Comparison of ENCODE assay signal across 24 cellular contexts in genomic region chr2:57333221-57333620, GRCh38.
A peak's percentile ranks its signal among the peaks of the same experiment; 100 is the strongest.
DNase-seq lines count a peak whose midpoint lies in the region; ATAC-seq, FAIRE-seq and TF ChIP-seq lines count a peak whose summit lies in the region.
"Had no signal": no experiment of that assay in that cellular context is flagged by ENCODE, and none has a peak within 500 bp of the region (broad histone marks: within the 10 kb centered on the region; RNA-seq: fewer than 3 reads in every experiment).

No MANE protein-coding gene starts in this region.

- no peak for TF ChIP-seq CTCF in RWPE1 (conservative IDR thresholded peaks at IDR 0.05; ENCODE audit: low read depth)

- POLR2A ChIA-PET in RWPE1 (lab: Yijun Ruan, JAX; ENCODE audit: low non-redundant PET), result no interaction called here

- CTCF ChIA-PET in RWPE1 (lab: Yijun Ruan, JAX), result no interaction called here

- H3K27ac ChIP-seq in RWPE1, result no peak overlapping the region
- H3K27ac ChIP-seq: C4-2B, Peyer's patch had no signal

- peak; percentile 75 for FAIRE-seq in RCC 7860 (lab: Jason Lieb, UNC)
- FAIRE-seq: D721Med, GM12891, H1 had no signal

- DNase-seq in SIG-M5 treated with dmso at 0.1 percent for 504 hours (lab: John Stamatoyannopoulos, UW; ENCODE audit: unreplicated experiment) (peak; percentile 0), SIG-M5 (lab: John Stamatoyannopoulos, UW) (no peak), ELR (ENCODE audit: low read depth) (peak; percentile 10), RCC 7860 (ENCODE audit: low spot score) (peak; percentile 13), kidney tubule cell (ENCODE audit: low spot score) (peak; percentile 23), T-helper 2 cell (no peak), RWPE1 (ENCODE audit: low spot score) (no peak)
- DNase-seq: 8988T; CD8-positive, alpha-beta memory T cell; DMS53; Kasumi-1; MM.1S; NCI-H1092 treated with DMSO at 0.1 percent for 48 hours; NCI-H2029 treated with DMSO at 0.1 percent for 48 hours; NCI-H226; NCI-H510A treated with DMSO at 0.1 percent for 48 hours; NCI-H774; Peyer's patch had no signal

- no peak for ATAC-seq in GM18873 (IDR thresholded peaks at IDR 0.05; ENCODE audit: low FRiP score, unreplicated experiment)
- ATAC-seq: Right ventricle myocardium inferior had no signal

Comparison
In these comparisons a context has a peak if more than half of its experiments do, and no peak if none do; other contexts are left out.
1. DNase-seq: peak in SIG-M5 treated with dmso at 0.1 percent for 504 hours (single experiment), ELR (single experiment), RCC 7860 (single experiment) and kidney tubule cell (single experiment); none in SIG-M5 (single experiment), T-helper 2 cell (0 of 5) and RWPE1 (single experiment).